18 cellular contexts compared by ENCODE assay signal in the genomic region with DNA sequence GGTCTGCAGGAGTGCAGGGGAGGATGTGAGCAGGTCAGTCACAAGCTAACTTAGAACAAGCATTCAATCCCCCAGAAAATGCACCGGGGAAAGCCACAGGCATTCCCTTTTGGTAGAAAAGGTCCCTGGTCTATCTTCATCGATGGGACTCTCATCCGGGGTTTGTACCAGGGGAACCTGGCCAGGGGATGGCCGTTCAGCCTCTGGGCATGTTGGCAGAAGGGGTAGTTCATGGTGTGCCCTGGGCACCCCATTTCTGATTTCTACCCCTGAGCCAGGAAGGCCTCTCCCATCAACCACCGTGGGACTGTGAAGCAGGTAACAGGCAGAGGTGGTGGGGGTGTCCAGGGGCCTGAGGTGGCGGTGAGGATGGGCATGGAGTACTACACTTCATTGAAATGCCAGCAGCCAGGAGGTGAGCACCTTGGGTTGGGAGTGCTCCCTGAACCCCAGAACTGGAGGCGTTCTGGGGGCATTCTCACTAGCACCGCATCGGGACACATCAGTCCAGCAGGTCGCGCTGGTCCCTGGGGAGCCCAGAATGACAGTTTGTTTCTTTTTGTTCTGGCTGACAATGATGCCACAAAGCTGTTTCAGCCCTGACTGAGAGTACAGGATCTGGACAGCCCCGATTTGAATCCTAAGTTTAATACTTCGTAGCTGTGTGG.
DNase-seq lines count a peak whose midpoint lies in the region; ATAC-seq and TF ChIP-seq lines count a peak whose summit lies in the region.
"Had no signal": no experiment of that assay in that cellular context is flagged by ENCODE, and none has a peak within 500 bp of the region (broad histone marks: within the 10 kb centered on the region; RNA-seq: fewer than 3 reads in every experiment).

No MANE protein-coding gene starts in this region.

- no peaks in the 10 kb centered on the region for H3K79me2 ChIP-seq in neural progenitor cell (ENCODE audit: low read depth)

- peak overlapping the region; percentile 45 for H3K27ac Mint-ChIP-seq in stimulated activated naive CD8-positive, alpha-beta T cell treated with anti-CD3 and anti-CD28 coated beads, Interleukin-15, Interleukin-2, amounts not matched to agents 100 ng/mL and 50 ng/mL, for 24 hours
- H3K27ac Mint-ChIP-seq in chondrocyte (ENCODE audit: unreplicated experiment) (peak overlapping the region; percentile 96), neural progenitor cell (no peak overlapping the region)
- H3K27ac Mint-ChIP-seq: activated CD4-positive, alpha-beta T cell treated with anti-CD3 and anti-CD28 coated beads, Interleukin-2, amount 10 ng/mL, durations not matched to agents 24 days and 14 days; activated T-helper 2 cell treated with anti-CD3 and anti-CD28 coated beads, Interferon-gamma antibody, Interleukin-2, Interleukin-4, amounts not matched to agents 10 μg/mL and 5 μg/mL and 100 μg/mL, durations not matched to agents 14 hours and 24 hours and 36 hours had no signal

- no peak overlapping the region for H3K4me3 Mint-ChIP-seq in stimulated activated naive CD8-positive, alpha-beta T cell treated with anti-CD3 and anti-CD28 coated beads, Interleukin-15, Interleukin-2, amounts not matched to agents 100 ng/mL and 50 ng/mL, for 24 hours
- no peak overlapping the region for H3K4me3 Mint-ChIP-seq in chondrocyte (ENCODE audit: unreplicated experiment)
- peak overlapping the region; percentile 21 for H3K4me3 Mint-ChIP-seq in neural progenitor cell
- H3K4me3 Mint-ChIP-seq: activated CD4-positive, alpha-beta T cell treated with anti-CD3 and anti-CD28 coated beads, Interleukin-2, amount 10 ng/mL, durations not matched to agents 24 days and 14 days; stimulated activated naive CD8-positive, alpha-beta T cell treated with anti-CD3 and anti-CD28 coated beads, Interleukin-15, amount 100 ng/mL, for 72 hours had no signal

- no peak overlapping the region for H3K27ac ChIP-seq in neural progenitor cell
- H3K27ac ChIP-seq: C4-2B, gastrocnemius medialis, KMS-11 had no signal

- no peaks in the 10 kb centered on the region for H3K9me3 Mint-ChIP-seq in stimulated activated naive CD8-positive, alpha-beta T cell treated with anti-CD3 and anti-CD28 coated beads, Interleukin-15, Interleukin-2, amounts not matched to agents 100 ng/mL and 50 ng/mL, for 24 hours
- H3K9me3 Mint-ChIP-seq in chondrocyte (ENCODE audit: low read depth) = no peaks in the 10 kb centered on the region
- no peaks in the 10 kb centered on the region for H3K9me3 Mint-ChIP-seq in neural progenitor cell
- H3K9me3 Mint-ChIP-seq: activated CD4-positive, alpha-beta T cell treated with anti-CD3 and anti-CD28 coated beads, Interleukin-2, amount 10 ng/mL, durations not matched to agents 24 days and 14 days; activated T-helper 2 cell treated with anti-CD3 and anti-CD28 coated beads, Interferon-gamma antibody, Interleukin-2, Interleukin-4, amounts not matched to agents 10 μg/mL and 5 μg/mL and 100 μg/mL, durations not matched to agents 14 hours and 24 hours and 36 hours; stimulated activated naive CD8-positive, alpha-beta T cell treated with anti-CD3 and anti-CD28 coated beads, Interleukin-15, amount 100 ng/mL, for 72 hours had no signal

- no peaks in the 10 kb centered on the region for H3F3A ChIP-seq in neural progenitor cell (ENCODE audit: low read depth)

- no peak overlapping the region for H2AFZ ChIP-seq in neural progenitor cell (replicated peaks)

- TF ChIP-seq CTCF in chondrocyte (IDR thresholded peaks at IDR 0.05) (no peak), neural progenitor cell (IDR thresholded peaks at IDR 0.05) (no peak)

- peaks cover 17% of the 10 kb centered on the region for H3K4me1 ChIP-seq in neural progenitor cell

- H3K4me3 ChIP-seq in neural progenitor cell = no peak overlapping the region
- H3K4me3 ChIP-seq: gastrocnemius medialis had no signal

- peaks cover 24% of the 10 kb centered on the region for H3K4me1 Mint-ChIP-seq in stimulated activated naive CD8-positive, alpha-beta T cell treated with anti-CD3 and anti-CD28 coated beads, Interleukin-15, Interleukin-2, amounts not matched to agents 100 ng/mL and 50 ng/mL, for 24 hours (ENCODE audit: low read depth)
- H3K4me1 Mint-ChIP-seq in chondrocyte (ENCODE audit: low read depth) (peaks cover 73% of the 10 kb centered on the region), neural progenitor cell (peaks cover 59% of the 10 kb centered on the region)

- no peaks in the 10 kb centered on the region for H3K36me3 Mint-ChIP-seq in stimulated activated naive CD8-positive, alpha-beta T cell treated with anti-CD3 and anti-CD28 coated beads, Interleukin-15, Interleukin-2, amounts not matched to agents 100 ng/mL and 50 ng/mL, for 24 hours (ENCODE audit: low read depth)
- H3K36me3 Mint-ChIP-seq in chondrocyte (ENCODE audit: low read depth) (peaks cover 12% of the 10 kb centered on the region), neural progenitor cell (no peaks in the 10 kb centered on the region)

- H3K9me3 ChIP-seq in neural progenitor cell (ENCODE audit: low read depth) = no peaks in the 10 kb centered on the region
- H3K9me3 ChIP-seq: gastrocnemius medialis had no signal

- no peaks in the 10 kb centered on the region for H4K20me1 ChIP-seq in neural progenitor cell (ENCODE audit: low read depth)

- ATAC-seq in stimulated activated naive CD8-positive, alpha-beta T cell treated with anti-CD3 and anti-CD28 coated beads, Interleukin-15, Interleukin-2, amounts not matched to agents 100 U/mL and 50 U/mL, for 24 hours = no peak
- no peak for ATAC-seq in GM19395 (IDR thresholded peaks at IDR 0.05; ENCODE audit: unreplicated experiment)
- ATAC-seq: gastrocnemius medialis; left colon; sciatic nerve; stimulated activated naive CD8-positive, alpha-beta T cell treated with anti-CD3 and anti-CD28 coated beads, Interleukin-15, amount 100 ng/mL, for 72 hours had no signal

- no peaks in the 10 kb centered on the region for H3K27me3 Mint-ChIP-seq in stimulated activated naive CD8-positive, alpha-beta T cell treated with anti-CD3 and anti-CD28 coated beads, Interleukin-15, Interleukin-2, amounts not matched to agents 100 ng/mL and 50 ng/mL, for 24 hours
- H3K27me3 Mint-ChIP-seq in chondrocyte (ENCODE audit: low read depth) (no peaks in the 10 kb centered on the region), neural progenitor cell (ENCODE audit: insufficient read depth, low read depth) (peaks cover 11% of the 10 kb centered on the region)
- H3K27me3 Mint-ChIP-seq: activated CD4-positive, alpha-beta T cell treated with anti-CD3 and anti-CD28 coated beads, Interleukin-2, amount 10 ng/mL, durations not matched to agents 24 days and 14 days; stimulated activated naive CD8-positive, alpha-beta T cell treated with anti-CD3 and anti-CD28 coated beads, Interleukin-15, amount 100 ng/mL, for 72 hours had no signal

- H3K36me3 ChIP-seq in neural progenitor cell = no peaks in the 10 kb centered on the region
- H3K36me3 ChIP-seq: gastrocnemius medialis had no signal

- no peak for DNase-seq in stimulated activated naive CD8-positive, alpha-beta T cell treated with anti-CD3 and anti-CD28 coated beads, Interleukin-15, Interleukin-2, amounts not matched to agents 100 U/mL and 50 U/mL, for 24 hours
- no peak for DNase-seq in chondrocyte (ENCODE audit: low spot score)
- DNase-seq in neural progenitor cell (ENCODE audit: low spot score) = no peak
- no peak for DNase-seq in stimulated activated naive CD4-positive, alpha-beta T cell treated with Interleukin-2 at 50 U/mL for 16 hours (lab: John Stamatoyannopoulos, UW)
- DNase-seq in NCI-H446 (lab: John Stamatoyannopoulos, UW) = no peak
- DNase-seq in activated effector memory CD4-positive, alpha-beta T cell treated with Interleukin-2 at 50 U/mL for 16 hours = no peak
- DNase-seq: activated CD4-positive, alpha-beta T cell treated with anti-CD3 and anti-CD28 coated beads, Interleukin-2, amount 10 ng/mL, durations not matched to agents 24 days and 14 days; gastrocnemius medialis; left colon; NCI-H2029; occipital lobe; stimulated activated naive CD8-positive, alpha-beta T cell treated with anti-CD3 and anti-CD28 coated beads, Interleukin-15, amount 100 ng/mL, for 72 hours had no signal

- H3K27me3 ChIP-seq in neural progenitor cell = no peaks in the 10 kb centered on the region
- H3K27me3 ChIP-seq: gastrocnemius medialis had no signal

- no peak overlapping the region for H3K4me2 ChIP-seq in neural progenitor cell
- H3K4me2 ChIP-seq: KMS-11 had no signal

- H3K9ac ChIP-seq in neural progenitor cell = no peak overlapping the region
- H3K9ac ChIP-seq: KMS-11 had no signal
